10 cellular contexts compared by ENCODE assay signal in the genomic region with DNA sequence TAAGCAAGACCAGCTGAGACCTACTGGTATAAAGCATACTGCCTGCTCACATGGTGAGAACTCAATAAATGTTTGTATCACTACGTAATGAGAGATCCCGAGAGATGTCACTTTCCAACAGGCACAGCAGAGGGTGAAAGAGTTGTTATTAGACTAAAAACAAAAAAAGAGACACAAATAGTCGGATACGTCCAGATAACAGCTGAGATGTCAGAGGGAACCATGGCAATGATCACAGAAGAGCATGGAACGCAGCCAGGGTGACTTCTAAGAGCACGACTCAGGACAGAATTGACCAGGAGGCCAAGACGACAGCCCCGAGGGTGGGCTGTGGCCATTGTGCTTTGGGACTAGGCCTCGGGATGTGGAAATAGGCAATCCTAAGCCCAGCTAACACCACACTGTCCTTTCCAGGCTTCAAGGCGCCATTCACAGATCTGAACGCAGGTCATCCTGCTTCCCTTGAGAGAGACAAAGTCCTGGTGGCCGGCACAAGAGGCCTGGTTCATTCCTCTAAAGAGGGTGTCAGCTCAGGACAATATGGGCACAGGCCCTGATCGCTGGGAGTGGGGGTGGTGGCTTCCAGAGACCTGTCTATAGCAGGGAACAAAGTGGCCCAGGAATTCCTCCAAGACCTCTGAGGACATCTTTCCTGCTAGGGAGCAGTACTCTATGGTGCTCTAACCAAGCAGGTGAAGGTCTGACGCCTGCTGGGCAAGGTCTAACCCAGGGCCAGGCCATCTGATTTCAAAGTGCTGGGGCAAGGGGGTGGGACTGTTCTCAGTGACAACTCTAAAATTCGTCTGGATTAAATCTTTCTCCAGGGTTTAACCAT. TPM values are rescaled to one million over a fixed set of nuclear protein-coding genes. Genes with fewer than 3 reads are reported as not detected.
DNase-seq lines count a peak whose midpoint lies in the region; ATAC-seq and TF ChIP-seq lines count a peak whose summit lies in the region.
"Had no signal": no experiment of that assay in that cellular context is flagged by ENCODE, and none has a peak within 500 bp of the region (broad histone marks: within the 10 kb centered on the region; RNA-seq: fewer than 3 reads in every experiment).

No MANE protein-coding gene starts in this region.

- H3K4me1 Mint-ChIP-seq in natural killer cell (peaks cover 47 to 56% of the 10 kb centered on the region in 2 donors), mesothelial cell of epicardium (peaks cover 50% of the 10 kb centered on the region)
- peaks cover 48 to 56% of the 10 kb centered on the region in 2 donors for H3K4me1 Mint-ChIP-seq in natural killer cell treated with Interleukin-12 subunit alpha and Interleukin-12 subunit beta and Interleukin-15 and Interleukin-18, amount 100 ng/mL, for 72 hours (ENCODE audit: low read depth in 2 of 2)

- H3K27ac Mint-ChIP-seq in natural killer cell, result no peak overlapping the region
- H3K27ac Mint-ChIP-seq in natural killer cell treated with Interleukin-12 subunit alpha and Interleukin-12 subunit beta and Interleukin-15 and Interleukin-18, amount 100 ng/mL, for 72 hours, result no peak overlapping the region
- H3K27ac Mint-ChIP-seq in mesothelial cell of epicardium, result no peak overlapping the region
- H3K27ac Mint-ChIP-seq: activated T-helper 2 cell treated with anti-CD3 and anti-CD28 coated beads, Interferon-gamma antibody, Interleukin-2, Interleukin-4, amounts not matched to agents 10 μg/mL and 5 μg/mL and 100 μg/mL, durations not matched to agents 14 hours and 24 hours and 36 hours; stimulated activated effector memory CD8-positive, alpha-beta T cell treated with anti-CD3 and anti-CD28 coated beads, Interleukin-12 subunit alpha, Interleukin-12 subunit beta, amount 100 ng/mL, for 72 hours had no signal

- ATAC-seq in natural killer cell, result no peak
- ATAC-seq in natural killer cell treated with Interleukin-12 subunit alpha and Interleukin-12 subunit beta and Interleukin-15 and Interleukin-18, amount 100 ng/mL, for 72 hours, result no peak
- ATAC-seq: stimulated activated effector memory CD8-positive, alpha-beta T cell treated with anti-CD3 and anti-CD28 coated beads, Interleukin-12 subunit alpha, Interleukin-12 subunit beta, amount 100 ng/mL, for 72 hours had no signal

- no peak for DNase-seq in natural killer cell
- DNase-seq in natural killer cell treated with Interleukin-12 subunit alpha and Interleukin-12 subunit beta and Interleukin-15 and Interleukin-18, amount 100 ng/mL, for 72 hours (ENCODE audit: low spot score), result no peak
- no peak for DNase-seq in mesothelial cell of epicardium (ENCODE audit: low spot score in 2 of 2, unreplicated experiment in 2 of 2)
- DNase-seq in NCI-H146 treated with DMSO at 0.1 percent for 48 hours (lab: John Stamatoyannopoulos, UW; ENCODE audit: unreplicated experiment), result no peak
- DNase-seq in stimulated activated CD8-positive, alpha-beta memory T cell treated with anti-CD3 and anti-CD28 coated beads, Interleukin-4, amount 100 ng/mL, for 48 hours, result no peak
- no peak for DNase-seq in NCI-H1436 treated with DMSO at 0.1 percent for 48 hours (lab: John Stamatoyannopoulos, UW)
- DNase-seq: GOT3; stimulated activated CD4-positive, alpha-beta T cell treated with anti-CD3 and anti-CD28 coated beads, Interleukin-12 subunit alpha, Interleukin-12 subunit beta, amount 100 ng/mL, for 4 hours had no signal

- H3K9me3 Mint-ChIP-seq in natural killer cell (no peaks in the 10 kb centered on the region), mesothelial cell of epicardium (no peaks in the 10 kb centered on the region)
- H3K9me3 Mint-ChIP-seq in natural killer cell treated with Interleukin-12 subunit alpha and Interleukin-12 subunit beta and Interleukin-15 and Interleukin-18, amount 100 ng/mL, for 72 hours, result no peaks in the 10 kb centered on the region
- H3K9me3 Mint-ChIP-seq: activated T-helper 2 cell treated with anti-CD3 and anti-CD28 coated beads, Interferon-gamma antibody, Interleukin-2, Interleukin-4, amounts not matched to agents 10 μg/mL and 5 μg/mL and 100 μg/mL, durations not matched to agents 14 hours and 24 hours and 36 hours; stimulated activated effector memory CD8-positive, alpha-beta T cell treated with anti-CD3 and anti-CD28 coated beads, Interleukin-12 subunit alpha, Interleukin-12 subunit beta, amount 100 ng/mL, for 72 hours had no signal

- H3K4me3 Mint-ChIP-seq in natural killer cell (peak overlapping the region; percentile 11), mesothelial cell of epicardium (no peak overlapping the region)
- H3K4me3 Mint-ChIP-seq in natural killer cell treated with Interleukin-12 subunit alpha and Interleukin-12 subunit beta and Interleukin-15 and Interleukin-18, amount 100 ng/mL, for 72 hours, result no peak overlapping the region

- intact Hi-C loops in natural killer cell (cut with micrococcal nuclease), result no loop called here

- no peaks in the 10 kb centered on the region for H3K36me3 Mint-ChIP-seq in natural killer cell
- H3K36me3 Mint-ChIP-seq in natural killer cell treated with Interleukin-12 subunit alpha and Interleukin-12 subunit beta and Interleukin-15 and Interleukin-18, amount 100 ng/mL, for 72 hours, result no peaks in the 10 kb centered on the region
- H3K36me3 Mint-ChIP-seq in mesothelial cell of epicardium, result peaks cover 2% of the 10 kb centered on the region

- H3K27me3 Mint-ChIP-seq in natural killer cell (ENCODE audit: low read depth in 2 of 2), result no peaks in the 10 kb centered on the region
- H3K27me3 Mint-ChIP-seq in natural killer cell treated with Interleukin-12 subunit alpha and Interleukin-12 subunit beta and Interleukin-15 and Interleukin-18, amount 100 ng/mL, for 72 hours, result no peaks in the 10 kb centered on the region
- H3K27me3 Mint-ChIP-seq in mesothelial cell of epicardium (ENCODE audit: low read depth), result no peaks in the 10 kb centered on the region

- no peak for TF ChIP-seq CTCF in natural killer cell (IDR thresholded peaks at IDR 0.05)
- peak; percentile 5 for TF ChIP-seq CTCF in mesothelial cell of epicardium (IDR thresholded peaks at IDR 0.05; ENCODE audit: unreplicated experiment)

RNA-seq across cellular contexts. Expression of a gene that starts 3.2 kb away (rescaled TPM):
- total RNA-seq in natural killer cell (10 to 100 TPM; 43.9 to 55.7 (median 49.2) TPM), mesothelial cell of epicardium (89.9 to 91.7 TPM (median 90.1 TPM) in 3 replicates)
- 10 to 100 TPM; 47.0 to 50.8 TPM for total RNA-seq in natural killer cell treated with Interleukin-12 subunit alpha and Interleukin-12 subunit beta and Interleukin-15 and Interleukin-18, amount 100 ng/mL, for 72 hours

RNA-seq across cellular contexts. Expression of a gene that starts 5.3 kb away (rescaled TPM):
- 10 to 100 TPM; 34.4 to 40.8 (median 35.2) TPM for total RNA-seq in natural killer cell
- total RNA-seq in natural killer cell treated with Interleukin-12 subunit alpha and Interleukin-12 subunit beta and Interleukin-15 and Interleukin-18, amount 100 ng/mL, for 72 hours, result 100 to 1,000 TPM in 1 of 2 donors, 10 to 100 TPM in 1; 54.6 to 125 TPM
- total RNA-seq in mesothelial cell of epicardium, result 30.9 to 35.1 TPM (median 33.1 TPM) in 3 replicates

RNA-seq across cellular contexts. Expression of a gene that starts 53.8 kb away (rescaled TPM):
- 10 to 100 TPM; 30.4 to 38.4 (median 31.1) TPM for total RNA-seq in natural killer cell
- total RNA-seq in natural killer cell treated with Interleukin-12 subunit alpha and Interleukin-12 subunit beta and Interleukin-15 and Interleukin-18, amount 100 ng/mL, for 72 hours, result 10 to 100 TPM; 28.3 to 73.5 TPM
- total RNA-seq in mesothelial cell of epicardium, result 34.6 to 42.4 TPM (median 42.2 TPM) in 3 replicates

RNA-seq across cellular contexts. Expression of a gene that starts 58.5 kb away (rescaled TPM):
- total RNA-seq in natural killer cell, result 1 to 10 TPM; 1.4 to 3.3 (median 2.0) TPM
- total RNA-seq in natural killer cell treated with Interleukin-12 subunit alpha and Interleukin-12 subunit beta and Interleukin-15 and Interleukin-18, amount 100 ng/mL, for 72 hours, result 10 to 100 TPM in 1 of 2 donors, 1 to 10 TPM in 1; 7.3 to 12.8 TPM
- total RNA-seq in mesothelial cell of epicardium, result 74.0 to 79.4 TPM (median 75.3 TPM) in 3 replicates
